ENCODE assay signal across 12 cellular contexts in the genomic region with DNA sequence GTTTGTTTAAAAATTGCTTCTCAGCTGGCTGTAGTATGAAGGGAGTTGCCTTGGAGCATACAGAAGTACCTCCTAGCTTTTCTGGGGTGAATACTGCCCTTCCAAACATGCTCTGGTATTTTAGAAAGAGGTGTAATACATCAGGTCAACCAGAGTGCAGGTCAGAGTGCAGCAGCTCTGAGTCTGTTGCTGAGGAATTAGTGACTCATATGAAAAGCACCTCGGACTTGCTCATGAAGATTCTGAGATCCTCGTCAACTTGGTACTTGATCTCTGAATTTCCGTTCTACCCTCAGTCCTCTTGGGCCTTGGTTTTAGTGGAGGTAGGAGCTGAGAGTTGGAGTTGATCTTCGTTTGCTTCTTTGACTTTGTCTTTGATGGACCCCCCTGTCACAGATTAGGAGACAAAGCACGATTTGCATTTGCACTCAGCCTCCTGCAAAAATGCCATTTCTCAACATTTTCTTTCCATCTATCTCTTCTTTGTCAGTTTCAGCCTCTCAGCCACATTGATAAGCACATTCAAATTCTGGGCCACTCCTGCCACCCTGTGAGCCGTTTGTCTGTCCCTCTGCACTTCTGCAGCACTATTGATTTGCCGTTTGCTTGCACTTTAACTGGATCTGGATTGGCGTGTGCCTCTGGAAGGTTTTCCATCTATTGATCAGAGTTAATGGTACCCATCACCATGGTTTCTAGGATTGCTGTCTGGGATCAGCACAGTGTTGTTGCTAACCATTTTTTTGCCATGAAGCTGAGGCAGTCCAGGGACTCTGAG.
DNase-seq lines count a peak whose midpoint lies in the region; ATAC-seq, FAIRE-seq and TF ChIP-seq lines count a peak whose summit lies in the region.
"Had no signal": no experiment of that assay in that cellular context is flagged by ENCODE, and none has a peak within 500 bp of the region (broad histone marks: within the 10 kb centered on the region; RNA-seq: fewer than 3 reads in every experiment).

No MANE protein-coding gene starts in this region.

- no peak overlapping the region for H3K9ac ChIP-seq in astrocyte (ENCODE audit: low read length)

- BruUV-seq in MCF 10A (replicated peaks; lab: Mats Ljungman, UMichigan) = no TSS peak

- peak; percentile 93 for FAIRE-seq in astrocyte (lab: Jason Lieb, UNC)
- no peak for FAIRE-seq in urothelium cell line (lab: Jason Lieb, UNC)
- FAIRE-seq: A204.1 had no signal

- no peak overlapping the region for H3K4me3 ChIP-seq in breast epithelium
- H3K4me3 ChIP-seq in astrocyte (ENCODE audit: insufficient read depth, low read depth, low read length) = peak overlapping the region; percentile 7

- H3K27me3 Mint-ChIP-seq in MCF 10A (ENCODE audit: insufficient read depth, unreplicated experiment) = no peaks in the 10 kb centered on the region
- H3K27me3 Mint-ChIP-seq in astrocyte (ENCODE audit: low read depth, unreplicated experiment) = no peaks in the 10 kb centered on the region
- peaks cover 30% of the 10 kb centered on the region for H3K27me3 Mint-ChIP-seq in stimulated activated naive CD8-positive, alpha-beta T cell treated with anti-CD3 and anti-CD28 coated beads, Interleukin-15, amount 100 ng/mL, for 72 hours

- no peak for TF ChIP-seq CTCF in MCF 10A (IDR thresholded peaks at IDR 0.05; ENCODE audit: unreplicated experiment)
- TF ChIP-seq CTCF in breast epithelium (IDR thresholded peaks at IDR 0.05) = no peak
- no peak for TF ChIP-seq CTCF in astrocyte (IDR thresholded peaks at IDR 0.05; ENCODE audit: insufficient read depth, low read depth, low read length)

- no peak overlapping the region for H3K4me3 Mint-ChIP-seq in MCF 10A (ENCODE audit: unreplicated experiment)
- peak overlapping the region; percentile 8 for H3K4me3 Mint-ChIP-seq in astrocyte (ENCODE audit: unreplicated experiment)
- H3K4me3 Mint-ChIP-seq in stimulated activated naive CD8-positive, alpha-beta T cell treated with anti-CD3 and anti-CD28 coated beads, Interleukin-15, amount 100 ng/mL, for 72 hours = no peak overlapping the region
- H3K4me3 Mint-ChIP-seq: activated CD8-positive, alpha-beta memory T cell treated with anti-CD3 and anti-CD28 coated beads, Interleukin-2, amount 10 ng/mL, durations not matched to agents 7 days and 5 days; H9 had no signal

- peak; percentile 71 for DNase-seq in MCF 10A (ENCODE audit: unreplicated experiment)
- no peak for DNase-seq in breast epithelium (ENCODE audit: low spot score in 2 of 2)
- DNase-seq in astrocyte (ENCODE audit: low read depth) = peak; percentile 91
- peak; percentile 93 for DNase-seq in iris pigment epithelial cell (ENCODE audit: low read depth)
- peak; percentile 82 for DNase-seq in urothelium cell line (ENCODE audit: low spot score)
- DNase-seq in stimulated activated CD4-positive, alpha-beta T cell treated with anti-CD3 and anti-CD28 coated beads, Interleukin-12 subunit alpha, Interleukin-12 subunit beta, amount 100 ng/mL, for 4 hours = no peak
- DNase-seq in stimulated activated naive CD8-positive, alpha-beta T cell treated with anti-CD3 and anti-CD28 coated beads, Interleukin-15, amount 100 ng/mL, for 72 hours = no peak
- no peak for DNase-seq in amygdala (lab: John Stamatoyannopoulos, UW)
- DNase-seq: activated CD8-positive, alpha-beta memory T cell treated with anti-CD3 and anti-CD28 coated beads, Interleukin-2, amount 10 ng/mL, durations not matched to agents 7 days and 5 days; H9; KBM-7 had no signal

- H3K27ac ChIP-seq in breast epithelium (no peak overlapping the region), astrocyte (ENCODE audit: low read depth, low read length) (peak overlapping the region; percentile 35)

- H3K9me3 Mint-ChIP-seq in MCF 10A (ENCODE audit: unreplicated experiment) (no peaks in the 10 kb centered on the region), astrocyte (ENCODE audit: unreplicated experiment) (peaks cover 2% of the 10 kb centered on the region)
- no peaks in the 10 kb centered on the region for H3K9me3 Mint-ChIP-seq in stimulated activated naive CD8-positive, alpha-beta T cell treated with anti-CD3 and anti-CD28 coated beads, Interleukin-15, amount 100 ng/mL, for 72 hours
- H3K9me3 Mint-ChIP-seq: H9 had no signal

- H3K27me3 ChIP-seq in breast epithelium (no peaks in the 10 kb centered on the region), astrocyte (ENCODE audit: insufficient read depth, low read length) (no peaks in the 10 kb centered on the region)

- no peak for ATAC-seq in stimulated activated naive CD8-positive, alpha-beta T cell treated with anti-CD3 and anti-CD28 coated beads, Interleukin-15, amount 100 ng/mL, for 72 hours
- ATAC-seq: activated CD8-positive, alpha-beta memory T cell treated with anti-CD3 and anti-CD28 coated beads, Interleukin-2, amount 10 ng/mL, durations not matched to agents 7 days and 5 days had no signal

- intact Hi-C loops in MCF 10A (cut with micrococcal nuclease) = no loop called here
- intact Hi-C loops in breast epithelium (cut with DNase I; ENCODE audit: low total_unique reads) = no loop called here

- H3K9me3 ChIP-seq in breast epithelium (no peaks in the 10 kb centered on the region), astrocyte (ENCODE audit: insufficient read depth, low read depth, low read length) (no peaks in the 10 kb centered on the region)

- no peak for TF ChIP-seq POLR2A in breast epithelium (IDR thresholded peaks at IDR 0.05)

- H3K36me3 ChIP-seq in breast epithelium (no peaks in the 10 kb centered on the region), astrocyte (ENCODE audit: insufficient read depth, low read length) (no peaks in the 10 kb centered on the region)

- POLR2A ChIA-PET in MCF 10A (lab: Yijun Ruan, JAX) = interaction anchor here (0.6 to 1.3 kb wide), 7 partner anchors 9 to 76 kb away, joined by 3 to 5 read pairs (median 3); no protein-coding TSS in a partner anchor

- no peaks in the 10 kb centered on the region for H3K4me1 ChIP-seq in breast epithelium
- H3K4me1 ChIP-seq in astrocyte (ENCODE audit: insufficient read depth, low read length) = peaks cover 27% of the 10 kb centered on the region

- no peak overlapping the region for H3K27ac Mint-ChIP-seq in MCF 10A (ENCODE audit: low read depth, unreplicated experiment)
- peak overlapping the region; percentile 54 for H3K27ac Mint-ChIP-seq in astrocyte (ENCODE audit: unreplicated experiment)
- no peak overlapping the region for H3K27ac Mint-ChIP-seq in stimulated activated naive CD8-positive, alpha-beta T cell treated with anti-CD3 and anti-CD28 coated beads, Interleukin-15, amount 100 ng/mL, for 72 hours
- H3K27ac Mint-ChIP-seq: activated CD8-positive, alpha-beta memory T cell treated with anti-CD3 and anti-CD28 coated beads, Interleukin-2, amount 10 ng/mL, durations not matched to agents 7 days and 5 days had no signal

- H3K36me3 Mint-ChIP-seq in MCF 10A (ENCODE audit: insufficient read depth, unreplicated experiment) (no peaks in the 10 kb centered on the region), astrocyte (ENCODE audit: low read depth, unreplicated experiment) (no peaks in the 10 kb centered on the region)
- H3K36me3 Mint-ChIP-seq: activated CD8-positive, alpha-beta memory T cell treated with anti-CD3 and anti-CD28 coated beads, Interleukin-2, amount 10 ng/mL, durations not matched to agents 7 days and 5 days had no signal

- no peaks in the 10 kb centered on the region for H3K79me2 ChIP-seq in astrocyte (ENCODE audit: insufficient read depth, low read length)

- CTCF ChIA-PET in MCF 10A (lab: Yijun Ruan, JAX) = interaction anchor here (0.6 to 1.7 kb wide), 6 partner anchors 9 to 456 kb away, joined by 3 to 4 read pairs (median 4); no protein-coding TSS in a partner anchor

- H3K4me1 Mint-ChIP-seq in MCF 10A (ENCODE audit: insufficient read depth, unreplicated experiment) = peaks cover 22% of the 10 kb centered on the region
- H3K4me1 Mint-ChIP-seq in astrocyte (ENCODE audit: low read depth, unreplicated experiment) = peaks cover 23% of the 10 kb centered on the region
- no peaks in the 10 kb centered on the region for H3K4me1 Mint-ChIP-seq in stimulated activated naive CD8-positive, alpha-beta T cell treated with anti-CD3 and anti-CD28 coated beads, Interleukin-15, amount 100 ng/mL, for 72 hours

- H4K20me1 ChIP-seq in astrocyte (ENCODE audit: insufficient read depth, low read length) = no peaks in the 10 kb centered on the region

- peak overlapping the region; percentile 63 for H3K4me2 ChIP-seq in astrocyte (ENCODE audit: low read length)

- peak overlapping the region; percentile 11 for H2AFZ ChIP-seq in astrocyte (ENCODE audit: low read depth, low read length)

Comparison
In these comparisons a context has a peak if more than half of its experiments do, and no peak if none do; other contexts are left out.
1. DNase-seq: peak in MCF 10A (single experiment), astrocyte (single experiment), iris pigment epithelial cell (single experiment) and urothelium cell line (single experiment); none in breast epithelium (0 of 2), stimulated activated CD4-positive, alpha-beta T cell treated with anti-CD3 and anti-CD28 coated beads, Interleukin-12 subunit alpha, Interleukin-12 subunit beta, amount 100 ng/mL, for 4 hours (single experiment), stimulated activated naive CD8-positive, alpha-beta T cell treated with anti-CD3 and anti-CD28 coated beads, Interleukin-15, amount 100 ng/mL, for 72 hours (0 of 2) and amygdala (0 of 56).